In the genomic region with DNA sequence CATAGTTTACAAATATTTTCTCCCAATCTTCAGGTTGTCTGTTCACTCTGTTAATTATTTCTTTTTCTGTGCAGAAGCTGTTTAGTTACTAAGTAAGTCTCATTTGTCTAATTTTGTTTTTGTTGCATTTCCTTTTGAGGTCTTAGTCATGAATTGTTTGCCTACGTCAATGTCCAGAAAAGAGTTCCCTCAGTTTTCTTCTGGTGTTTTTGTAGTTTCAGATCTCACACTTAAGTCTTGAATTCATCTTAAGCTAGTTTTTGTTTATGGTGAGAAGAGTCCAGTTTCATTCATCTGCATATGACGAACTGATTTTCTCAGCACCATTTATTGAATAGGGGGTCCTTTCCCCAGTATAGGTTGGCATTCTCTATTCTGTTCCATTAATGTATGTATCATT, we compare ENCODE assay signal across 21 cellular contexts.
"Had no signal": no experiment of that assay in that cellular context is flagged by ENCODE, and none has a peak within 500 bp of the region (broad histone marks: within the 10 kb centered on the region; RNA-seq: fewer than 3 reads in every experiment).

No MANE protein-coding gene starts in this region.

- ATAC-seq: activated T-helper 17 cell treated with anti-CD3 and anti-CD28 coated beads, Interleukin-2, amount 50 U/mL, for 72 hours; T-cell had no signal

- DNase-seq: activated CD4-positive, alpha-beta memory T cell treated with anti-CD3 and anti-CD28 coated beads for 36 hours; activated CD4-positive, alpha-beta T cell treated with anti-CD3 and anti-CD28 coated beads, Interleukin-2, amount 10 ng/mL, durations not matched to agents 7 days and 5 days; activated CD4-positive, CD25-positive, alpha-beta regulatory T cell; activated CD8-positive, alpha-beta memory T cell treated with anti-CD3 and anti-CD28 coated beads for 24 hours; activated gamma-delta T cell treated with Interleukin-2 at 50 U/mL for 16 hours; activated naive CD4-positive, alpha-beta T cell treated with anti-CD3 and anti-CD28 coated beads, Interleukin-2, amount 10 ng/mL, durations not matched to agents 7 days and 5 days; activated naive CD8-positive, alpha-beta T cell treated with anti-CD3 and anti-CD28 coated beads for 36 hours; activated T-cell treated with anti-CD3 and anti-CD28 coated beads, Interleukin-2, amount 50 U/mL, for 48 hours; brain microvascular endothelial cell; NCI-H1048; NCI-H146; NCI-H1930; NCI-H2171 treated with DMSO at 0.1 percent for 48 hours; NCI-H226; NCI-H526; NCI-H774; SIG-M5; T-cell; T-helper 2 cell; T1000 had no signal
